ENCODE assay signal across 8 cellular contexts in genomic region chr11:96339704-96340554, GRCh38. TPM values are rescaled to one million over a fixed set of nuclear protein-coding genes. Genes with fewer than 3 reads are reported as not detected.
A peak's percentile ranks its signal among the peaks of the same experiment; 100 is the strongest.
DNase-seq lines count a peak whose midpoint lies in the region; ATAC-seq and TF ChIP-seq lines count a peak whose summit lies in the region.

No MANE protein-coding gene starts in this region.

- H3K27me3 ChIP-seq in GM23338 (ENCODE audit: insufficient read depth) (peaks cover 8% of the 10 kb centered on the region; the same call in 1 of the 2 replicates), spleen (replicated peaks in 1 of 7) (no peaks in the 10 kb centered on the region)

- H3K4me2 ChIP-seq in GM23338: 0 out of 2 replicates have a peak overlapping the region, but pooled peaks have one; percentile 31

- no peaks in the 10 kb centered on the region for H4K20me1 ChIP-seq in GM23338 (replicated peaks; ENCODE audit: insufficient read depth)

- no peak overlapping the region for H3K27ac ChIP-seq in GM23338 (ENCODE audit: low read depth)
- H3K27ac ChIP-seq in spleen: peak overlapping the region; percentile 71 to 90 (median 84)

- H3K4me1 ChIP-seq in GM23338 (ENCODE audit: insufficient read depth): peaks cover 62% of the 10 kb centered on the region
- H3K4me1 ChIP-seq in spleen: peaks cover 33 to 84% (median 69%) of the 10 kb centered on the region in 6 donors

- no peaks in the 10 kb centered on the region for H3K9me3 Mint-ChIP-seq in GM23338
- H3K9me3 Mint-ChIP-seq in activated T-helper 2 cell treated with anti-CD3 and anti-CD28 coated beads, Interferon-gamma antibody, Interleukin-2, Interleukin-4, amounts not matched to agents 10 μg/mL and 5 μg/mL and 100 μg/mL, durations not matched to agents 14 hours and 24 hours and 36 hours: no peaks in the 10 kb centered on the region

- H3K36me3 ChIP-seq in GM23338 (ENCODE audit: insufficient read depth) (no peaks in the 10 kb centered on the region), spleen (peaks cover 0 to 11% (median 0%) of the 10 kb centered on the region in 6 donors)

- H3K27ac Mint-ChIP-seq in GM23338: no peak overlapping the region
- peak overlapping the region; percentile 92 for H3K27ac Mint-ChIP-seq in activated T-helper 2 cell treated with anti-CD3 and anti-CD28 coated beads, Interferon-gamma antibody, Interleukin-2, Interleukin-4, amounts not matched to agents 10 μg/mL and 5 μg/mL and 100 μg/mL, durations not matched to agents 14 hours and 24 hours and 36 hours

- H3K4me3 ChIP-seq in GM23338 (no peak overlapping the region), spleen (peak overlapping the region; percentile 55 to 84 (median 72))

- 0 out of 2 replicates have a peak, but pooled peaks cover 4% of the 10 kb centered on the region for H3F3A ChIP-seq in GM23338 (replicated peaks; ENCODE audit: low read depth)

- DNase-seq in GM23338 (ENCODE audit: low spot score) (no peak), iris pigment epithelial cell (ENCODE audit: low read depth) (peak; percentile 47), spleen (no peak), HK-2 (ENCODE audit: unreplicated experiment) (no peak)
- DNase-seq in activated T-helper 2 cell treated with anti-CD3 and anti-CD28 coated beads, Interferon-gamma antibody, Interleukin-2, Interleukin-4, amounts not matched to agents 10 μg/mL and 5 μg/mL and 100 μg/mL, durations not matched to agents 14 hours and 24 hours and 36 hours (ENCODE audit: low spot score): no peak
- DNase-seq in activated CD4-positive, alpha-beta T cell treated with anti-CD3 and anti-CD28 coated beads, Interleukin-2, amount 50 U/mL, for 4 hours: no peak

- H3K36me3 Mint-ChIP-seq in GM23338 (ENCODE audit: low read depth): no peaks in the 10 kb centered on the region
- peaks cover 22% of the 10 kb centered on the region for H3K36me3 Mint-ChIP-seq in activated T-helper 2 cell treated with anti-CD3 and anti-CD28 coated beads, Interferon-gamma antibody, Interleukin-2, Interleukin-4, amounts not matched to agents 10 μg/mL and 5 μg/mL and 100 μg/mL, durations not matched to agents 14 hours and 24 hours and 36 hours (ENCODE audit: low read depth)

- H3K27me3 Mint-ChIP-seq in GM23338 (ENCODE audit: insufficient read depth, low read depth, poor library complexity): peaks cover 6% of the 10 kb centered on the region
- H3K27me3 Mint-ChIP-seq in activated T-helper 2 cell treated with anti-CD3 and anti-CD28 coated beads, Interferon-gamma antibody, Interleukin-2, Interleukin-4, amounts not matched to agents 10 μg/mL and 5 μg/mL and 100 μg/mL, durations not matched to agents 14 hours and 24 hours and 36 hours (ENCODE audit: low read depth): no peaks in the 10 kb centered on the region

- WGBS in spleen, 5 donors: 50 to 71% (median 64%) methylated on average over 7 of the region's 7 CpGs

- TF ChIP-seq POLR2A in spleen (IDR thresholded peaks at IDR 0.05): no peak

- ATAC-seq in GM23338 (no peak), HG03108 (IDR thresholded peaks at IDR 0.05; ENCODE audit: unreplicated experiment) (no peak), HG02884 (IDR thresholded peaks at IDR 0.05; ENCODE audit: unreplicated experiment) (no peak)

- no peaks in the 10 kb centered on the region for H3K9me2 ChIP-seq in GM23338 (ENCODE audit: insufficient read depth)

- peaks cover 49% of the 10 kb centered on the region for H3K79me2 ChIP-seq in GM23338 (replicated peaks; ENCODE audit: insufficient read depth)

- peaks cover 62% of the 10 kb centered on the region for H3K4me1 Mint-ChIP-seq in GM23338
- H3K4me1 Mint-ChIP-seq in activated T-helper 2 cell treated with anti-CD3 and anti-CD28 coated beads, Interferon-gamma antibody, Interleukin-2, Interleukin-4, amounts not matched to agents 10 μg/mL and 5 μg/mL and 100 μg/mL, durations not matched to agents 14 hours and 24 hours and 36 hours (ENCODE audit: low read depth): peaks cover 54% of the 10 kb centered on the region

- no peaks in the 10 kb centered on the region for H3K9me3 ChIP-seq in spleen

- H3K4me3 Mint-ChIP-seq in GM23338: no peak overlapping the region
- H3K4me3 Mint-ChIP-seq in activated T-helper 2 cell treated with anti-CD3 and anti-CD28 coated beads, Interferon-gamma antibody, Interleukin-2, Interleukin-4, amounts not matched to agents 10 μg/mL and 5 μg/mL and 100 μg/mL, durations not matched to agents 14 hours and 24 hours and 36 hours (ENCODE audit: low read depth): peak overlapping the region; percentile 97

- TF ChIP-seq CTCF in GM23338 (conservative IDR thresholded peaks at IDR 0.05; ENCODE audit: low read depth in 2 of 2) (no peak), spleen (IDR thresholded peaks at IDR 0.05 in 8 of 11, conservative IDR thresholded peaks at IDR 0.05 in 3 of 11) (no peak)

- H2AFZ ChIP-seq in GM23338: no peak overlapping the region

- intact Hi-C loops in activated T-helper 2 cell treated with anti-CD3 and anti-CD28 coated beads, Interferon-gamma antibody, Interleukin-2, Interleukin-4, amounts not matched to agents 10 μg/mL and 5 μg/mL and 100 μg/mL, durations not matched to agents 14 hours and 24 hours and 36 hours (cut with micrococcal nuclease): loop anchor here (1.0 to 2.0 kb wide), 3 partner anchors 51 to 85 kb away; no protein-coding TSS in a partner anchor
- intact Hi-C loops in spleen (cut with DNase I; ENCODE audit: low total_unique reads): loop anchor here (5.0 to 10.0 kb wide), 2 partner anchors 65 to 288 kb away; no protein-coding TSS in a partner anchor

TF ChIP-seq in GM23338, 12 proteins besides CTCF, POLR2A, EP300 and RAD21 (continues in another document):
- TF ChIP-seq NANOG (IDR thresholded peaks at IDR 0.05; ENCODE audit: borderline replicate concordance) (no peak), ZNF114 (CRISPR knock-in tag; IDR thresholded peaks at IDR 0.05) (no peak), CREB1 (CRISPR knock-in tag; IDR thresholded peaks at IDR 0.05; ENCODE audit: low read depth) (no peak), EZH2phosphoT487 (IDR thresholded peaks at IDR 0.05; ENCODE audit: unreplicated experiment) (no peak), REST (IDR thresholded peaks at IDR 0.05; ENCODE audit: unreplicated experiment) (no peak), EZH2 (IDR thresholded peaks at IDR 0.05; ENCODE audit: low read depth, unreplicated experiment) (no peak), JUNB (IDR thresholded peaks at IDR 0.05; ENCODE audit: unreplicated experiment) (no peak), ZNF331 (CRISPR knock-in tag; IDR thresholded peaks at IDR 0.05; ENCODE audit: low read depth) (no peak), STAT1 (IDR thresholded peaks at IDR 0.05; ENCODE audit: unreplicated experiment) (no peak), POLR2AphosphoS5 (IDR thresholded peaks at IDR 0.05; ENCODE audit: low read depth) (no peak)

RNA-seq across cellular contexts. Expression of gene MAML2, which starts 3.1 kb away (rescaled TPM):
- 5.7 and 7.1 TPM in 2 replicates for total RNA-seq in GM23338 (2014; rRNA removed; shearing (Covaris generic))
- polyA plus RNA-seq in GM23338 (2016; fragmentation: Nextera tagmentation; extraction: Ambion mirVana) (1.7 and 2.0 TPM in 2 replicates), spleen (1 to 10 TPM; 2.7 to 5.0 (median 3.0) TPM)
- total RNA-seq in activated T-helper 2 cell treated with anti-CD3 and anti-CD28 coated beads, Interferon-gamma antibody, Interleukin-2, Interleukin-4, amounts not matched to agents 10 μg/mL and 5 μg/mL and 100 μg/mL, durations not matched to agents 14 hours and 24 hours and 36 hours: 10.5 and 11.8 TPM in 2 replicates
- 10 to 100 TPM; 20.8 to 43.4 (median 34.2) TPM for total RNA-seq in spleen

RNA-seq across cellular contexts. Expression of gene CCDC82, which starts 49.8 kb away (rescaled TPM):
- total RNA-seq in GM23338 (2014; rRNA removed; shearing (Covaris generic)): 15.7 and 23.5 TPM in 2 replicates
- 40.0 and 45.8 TPM in 2 replicates for polyA plus RNA-seq in GM23338 (2016; fragmentation: Nextera tagmentation; extraction: Ambion mirVana)
- 35.4 and 38.6 TPM in 2 replicates for total RNA-seq in activated T-helper 2 cell treated with anti-CD3 and anti-CD28 coated beads, Interferon-gamma antibody, Interleukin-2, Interleukin-4, amounts not matched to agents 10 μg/mL and 5 μg/mL and 100 μg/mL, durations not matched to agents 14 hours and 24 hours and 36 hours
- 10 to 100 TPM; 22.4 to 59.8 (median 41.4) TPM for total RNA-seq in spleen
- 10 to 100 TPM; 21.4 to 38.0 (median 28.9) TPM for polyA plus RNA-seq in spleen

RNA-seq across cellular contexts. Expression of gene JRKL, which starts 49.9 kb away (rescaled TPM):
- 4.5 and 5.2 TPM in 2 replicates for total RNA-seq in GM23338 (2014; rRNA removed; shearing (Covaris generic))
- polyA plus RNA-seq in GM23338 (2016; fragmentation: Nextera tagmentation; extraction: Ambion mirVana) (3.3 and 3.8 TPM in 2 replicates), spleen (1 to 10 TPM; 4.3 to 6.3 (median 5.9) TPM)
- 11.8 and 12.9 TPM in 2 replicates for total RNA-seq in activated T-helper 2 cell treated with anti-CD3 and anti-CD28 coated beads, Interferon-gamma antibody, Interleukin-2, Interleukin-4, amounts not matched to agents 10 μg/mL and 5 μg/mL and 100 μg/mL, durations not matched to agents 14 hours and 24 hours and 36 hours
- total RNA-seq in spleen: 10 to 100 TPM in 1 of 7 donors, 1 to 10 TPM in 6; 6.6 to 11.5 (median 8.8) TPM
